Comparison of ENCODE assay signal across 9 cellular contexts in genomic region chr4:74039065-74039763, GRCh38. TPM values are rescaled to one million over a fixed set of nuclear protein-coding genes. Genes with fewer than 3 reads are reported as not detected.
DNase-seq lines count a peak whose midpoint lies in the region; ATAC-seq and TF ChIP-seq lines count a peak whose summit lies in the region.
"Had no signal": no experiment of that assay in that cellular context is flagged by ENCODE, and none has a peak within 500 bp of the region (broad histone marks: within the 10 kb centered on the region; RNA-seq: fewer than 3 reads in every experiment).

No MANE protein-coding gene starts in this region.

- no peaks in the 10 kb centered on the region for H3K36me3 ChIP-seq in kidney epithelial cell (ENCODE audit: control insufficient read depth, insufficient read depth, low read length)

- DNase-seq in AG09309 (ENCODE audit: low read depth) (no peak), astrocyte of the hippocampus (ENCODE audit: low read depth, low spot score) (peak; percentile 42), kidney epithelial cell (ENCODE audit: low read depth) (no peak), superior temporal gyrus (ENCODE audit: extremely low spot score) (peak; percentile 46), NOMO-1 treated with dmso at 0.1 percent for 144 hours (lab: John Stamatoyannopoulos, UW; ENCODE audit: unreplicated experiment) (no peak)
- no peak for DNase-seq in activated CD4-positive, alpha-beta T cell treated with anti-CD3 and anti-CD28 coated beads for 1 hour

- no peaks in the 10 kb centered on the region for H3K27me3 ChIP-seq in kidney epithelial cell (ENCODE audit: control insufficient read depth, insufficient read depth, low read length)

- ATAC-seq in GM19023 (IDR thresholded peaks at IDR 0.05; ENCODE audit: unreplicated experiment) (peak; percentile 42), HG03521 (IDR thresholded peaks at IDR 0.05; ENCODE audit: unreplicated experiment) (peak; percentile 35)

- H3K4me3 ChIP-seq in AG09309 (ENCODE audit: control insufficient read depth, low read depth, low read length) (peak overlapping the region; percentile 96), kidney epithelial cell (ENCODE audit: low read depth, low read length) (peak overlapping the region; percentile 94)

- no peak for TF ChIP-seq CTCF in AG09309 (IDR thresholded peaks at IDR 0.05; ENCODE audit: control insufficient read depth, insufficient read depth, low read depth, low read length, missing control alignments)
- TF ChIP-seq CTCF in kidney epithelial cell (IDR thresholded peaks at IDR 0.05; ENCODE audit: insufficient read depth, low read length, poor library complexity, severe bottlenecking) = no peak

RNA-seq across cellular contexts. Expression of gene CXCL3, which starts 0.7 kb away (rescaled TPM):
- 5.3 and 7.3 TPM in 2 replicates for total RNA-seq in kidney epithelial cell

RNA-seq across cellular contexts. Expression of gene CXCL5, which starts 40.7 kb away (rescaled TPM):
- total RNA-seq in kidney epithelial cell = 21.4 and 22.0 TPM in 2 replicates
- total RNA-seq: myocyte had no signal

RNA-seq across cellular contexts. Expression of gene PPBP, which starts 51.2 kb away (rescaled TPM):
- not detected in 2 replicates for total RNA-seq in kidney epithelial cell
- total RNA-seq: myocyte had no signal

RNA-seq across cellular contexts. Expression of gene PF4, which starts 57.4 kb away (rescaled TPM):
- not detected in 2 replicates for total RNA-seq in kidney epithelial cell
- total RNA-seq: myocyte had no signal

RNA-seq across cellular contexts. Expression of gene CXCL2, which starts 59.8 kb away (rescaled TPM):
- 12.5 and 30.2 TPM in 2 replicates for total RNA-seq in kidney epithelial cell

Comparison
In these comparisons a context has a peak if more than half of its experiments do, and no peak if none do; other contexts are left out.
1. DNase-seq: peak in astrocyte of the hippocampus (single experiment) and superior temporal gyrus (single experiment); none in AG09309 (single experiment), kidney epithelial cell (single experiment), activated CD4-positive, alpha-beta T cell treated with anti-CD3 and anti-CD28 coated beads for 1 hour (single experiment) and NOMO-1 treated with dmso at 0.1 percent for 144 hours (single experiment).